In genomic region chr2:168814046-168814445, GRCh38 we compare ENCODE assay signal across 29 cellular contexts. TPM values are rescaled to one million over a fixed set of nuclear protein-coding genes. Genes with fewer than 3 reads are reported as not detected.
DNase-seq lines count a peak whose midpoint lies in the region; ATAC-seq, FAIRE-seq and TF ChIP-seq lines count a peak whose summit lies in the region.
"Had no signal": no experiment of that assay in that cellular context is flagged by ENCODE, and none has a peak within 500 bp of the region (broad histone marks: within the 10 kb centered on the region; RNA-seq: fewer than 3 reads in every experiment).

No MANE protein-coding gene starts in this region.

- H3K27ac Mint-ChIP-seq in CD14-positive monocyte = no peak overlapping the region
- H3K27ac Mint-ChIP-seq: activated naive CD8-positive, alpha-beta T cell treated with anti-CD3 and anti-CD28 coated beads, Interleukin-2, amount 50 U/mL, for 24 hours; CD8-positive, alpha-beta memory T cell; nephron progenitor cell had no signal

- H3K4me3 ChIP-seq in K562 (no peak overlapping the region), mucosa of descending colon (no peak overlapping the region)
- H3K4me3 ChIP-seq: breast epithelium, colonic mucosa, esophagus muscularis mucosa, lung, tibial artery had no signal

- H3K9me3 ChIP-seq in K562 (replicated peaks; ENCODE audit: control insufficient read depth, insufficient read depth, low read depth, low read length) (no peaks in the 10 kb centered on the region), mucosa of descending colon (no peaks in the 10 kb centered on the region)
- H3K9me3 ChIP-seq: breast epithelium, colonic mucosa, esophagus muscularis mucosa, tibial artery had no signal

- H3K9ac ChIP-seq in K562 (ENCODE audit: insufficient read depth in 1 of 2, low read depth in 2 of 2, low read length in 2 of 2) = no peak overlapping the region

- H3K4me3 Mint-ChIP-seq in CD14-positive monocyte = no peak overlapping the region
- H3K4me3 Mint-ChIP-seq: activated naive CD8-positive, alpha-beta T cell treated with anti-CD3 and anti-CD28 coated beads, Interleukin-2, amount 50 U/mL, for 24 hours; CD8-positive, alpha-beta memory T cell; nephron progenitor cell had no signal

- no peak for TF ChIP-seq EP300 in K562 (IDR thresholded peaks at IDR 0.05; ENCODE audit: low read length)

- H3K9me1 ChIP-seq in K562 (ENCODE audit: control insufficient read depth, insufficient read depth, low read length) = no peaks in the 10 kb centered on the region

- H3K36me3 Mint-ChIP-seq in CD14-positive monocyte = no peaks in the 10 kb centered on the region
- H3K36me3 Mint-ChIP-seq: CD8-positive, alpha-beta memory T cell had no signal

- intact Hi-C loops in K562 (cut with micrococcal nuclease) (no loop called here), mucosa of descending colon (cut with DNase I, micrococcal nuclease) (no loop called here), CD14-positive monocyte (cut with micrococcal nuclease) (no loop called here)

- no TSS peak for BruUV-seq in K562 (replicated peaks; lab: Mats Ljungman, UMichigan)

- no peak for TF ChIP-seq POLR2A in K562 (conservative IDR thresholded peaks at IDR 0.05)

- no peak for ATAC-seq in K562
- ATAC-seq in mucosa of descending colon = peak; percentile 70
- ATAC-seq: activated CD4-positive, CD25-positive, alpha-beta regulatory T cell treated with anti-CD3 and anti-CD28 coated beads, Interleukin-2, amount 50 U/mL, for 24 hours; activated naive CD8-positive, alpha-beta T cell treated with anti-CD3 and anti-CD28 coated beads, Interleukin-2, amount 50 U/mL, for 24 hours; stimulated activated naive CD8-positive, alpha-beta T cell treated with anti-CD3 and anti-CD28 coated beads, Interleukin-15, Interleukin-2, amounts not matched to agents 100 U/mL and 50 U/mL, for 24 hours had no signal

- H3K36me3 ChIP-seq in K562 (ENCODE audit: control insufficient read depth, insufficient read depth, low read length) (peaks cover 46% of the 10 kb centered on the region), mucosa of descending colon (ENCODE audit: low read depth) (no peaks in the 10 kb centered on the region)
- H3K36me3 ChIP-seq: breast epithelium, colonic mucosa, esophagus muscularis mucosa, tibial artery had no signal

- 86% methylated on average over 2 of the region's 2 CpGs for WGBS in K562 (ENCODE audit: insufficient coverage, low coverage, missing lambda C conversion rate)

- H3K27ac ChIP-seq in K562 (ENCODE audit: extremely low read depth, low read depth, low read length) = no peak overlapping the region
- H3K27ac ChIP-seq: breast epithelium, colonic mucosa, esophagus muscularis mucosa, HL-60, tibial artery had no signal

- no peaks in the 10 kb centered on the region for H3K4me1 Mint-ChIP-seq in CD14-positive monocyte
- H3K4me1 Mint-ChIP-seq: activated naive CD8-positive, alpha-beta T cell treated with anti-CD3 and anti-CD28 coated beads, Interleukin-2, amount 50 U/mL, for 24 hours; CD8-positive, alpha-beta memory T cell had no signal

- DNase-seq in DMS53 (lab: John Stamatoyannopoulos, UW) = peak; percentile 80
- DNase-seq in NCI-H69 (lab: John Stamatoyannopoulos, UW) = peak; percentile 5
- DNase-seq in K562 (ENCODE audit: extremely low read depth in 1 of 4, low spot score in 3 of 4) = peak in 1 of 4 experiments; percentile 22
- DNase-seq in mucosa of descending colon = no peak
- no peak for DNase-seq in NCI-H1092 (lab: John Stamatoyannopoulos, UW)
- DNase-seq in NCI-H446 treated with DMSO at 0.1 percent for 48 hours (lab: John Stamatoyannopoulos, UW) = no peak
- no peak for DNase-seq in CD14-positive monocyte (ENCODE audit: low spot score)
- DNase-seq in NK-92 (lab: John Stamatoyannopoulos, UW; ENCODE audit: unreplicated experiment) = no peak
- DNase-seq: activated gamma-delta T cell; activated naive CD8-positive, alpha-beta T cell treated with anti-CD3 and anti-CD28 coated beads, Interleukin-2, amount 50 U/mL, for 24 hours; AML-193; CD8-positive, alpha-beta memory T cell; colonic mucosa; H7; NCI-H1092 treated with DMSO at 0.1 percent for 48 hours; NCI-H2029; NCI-H82; nephron progenitor cell; SHP77 treated with DMSO at 0.1 percent for 48 hours; stimulated activated CD4-positive, alpha-beta T cell treated with anti-CD3 and anti-CD28 coated beads, Interleukin-15, amount 100 ng/mL, for 24 hours; stimulated activated naive CD8-positive, alpha-beta T cell treated with anti-CD3 and anti-CD28 coated beads, Interleukin-15, Interleukin-2, amounts not matched to agents 100 U/mL and 50 U/mL, for 24 hours; SW 1271; tibial artery had no signal

- H4K20me1 ChIP-seq in K562 (replicated peaks; ENCODE audit: control insufficient read depth, insufficient read depth, low read length) = no peaks in the 10 kb centered on the region

- H3K79me2 ChIP-seq in K562 (ENCODE audit: control insufficient read depth, insufficient read depth, low read length) = peaks cover 12% of the 10 kb centered on the region; the same call in 1 of the 3 replicates

- no peak for TF ChIP-seq RAD21 in K562 (CRISPR knock-in tag; conservative IDR thresholded peaks at IDR 0.05 in 1 of 2, IDR thresholded peaks at IDR 0.05 in 1 of 2)

- no peak for TF ChIP-seq CTCF in K562 (IDR thresholded peaks at IDR 0.05 in 2 of 3, conservative IDR thresholded peaks at IDR 0.05 in 1 of 3; ENCODE audit: insufficient read depth in 2 of 3, low read depth in 1 of 3, low read length in 3 of 3)
- no peak for TF ChIP-seq CTCF in mucosa of descending colon (IDR thresholded peaks at IDR 0.05)
- no peak for TF ChIP-seq CTCF in CD14-positive monocyte (IDR thresholded peaks at IDR 0.05)

- H3K9me3 Mint-ChIP-seq in CD14-positive monocyte = no peaks in the 10 kb centered on the region
- H3K9me3 Mint-ChIP-seq: activated naive CD8-positive, alpha-beta T cell treated with anti-CD3 and anti-CD28 coated beads, Interleukin-2, amount 50 U/mL, for 24 hours; CD8-positive, alpha-beta memory T cell; nephron progenitor cell had no signal

- H3K27me3 Mint-ChIP-seq in CD14-positive monocyte (ENCODE audit: low read depth in 3 of 3) = no peaks in the 10 kb centered on the region
- H3K27me3 Mint-ChIP-seq: activated naive CD8-positive, alpha-beta T cell treated with anti-CD3 and anti-CD28 coated beads, Interleukin-2, amount 50 U/mL, for 24 hours had no signal

- CTCF ChIA-PET in K562 (lab: Yijun Ruan, JAX; ENCODE audit: low intra/inter-chr PET ratio) = no interaction called here

- in situ Hi-C loops in K562 (cut with MboI) = no loop called here

- H3K27me3 ChIP-seq in K562 (ENCODE audit: control insufficient read depth in 2 of 2, insufficient read depth in 2 of 2, low read length in 2 of 2) = no peaks in the 10 kb centered on the region
- H3K27me3 ChIP-seq: breast epithelium, colonic mucosa, esophagus muscularis mucosa, tibial artery had no signal

- FAIRE-seq in K562 (lab: Jason Lieb, UNC) = no peak
- FAIRE-seq: keratinocyte had no signal

- no peak overlapping the region for H2AFZ ChIP-seq in K562 (ENCODE audit: low read depth, low read length)

- POLR2A ChIA-PET in K562 (lab: Yijun Ruan, JAX) = interaction anchor here (3.1 to 7.9 kb wide), 2 partner anchors 11 to 12 kb away, joined by 20 to 81 read pairs; partner anchors contain the start of gene NOSTRIN

- peaks cover 0 to 31% of the 10 kb centered on the region in 2 experiments; a peak in 4 of 5 replicates for H3K4me1 ChIP-seq in K562 (replicated peaks in 1 of 2; ENCODE audit: control insufficient read depth in 2 of 2, insufficient read depth in 2 of 2, low read length in 2 of 2)
- no peaks in the 10 kb centered on the region for H3K4me1 ChIP-seq in mucosa of descending colon (ENCODE audit: low read depth)
- H3K4me1 ChIP-seq: breast epithelium, colonic mucosa, tibial artery had no signal

- H3K4me2 ChIP-seq in K562 (ENCODE audit: insufficient read depth, low read length) = no peak overlapping the region

TF ChIP-seq in K562, 482 proteins besides CTCF, POLR2A, EP300 and RAD21 (continues in another document):
- TF ChIP-seq CREM (IDR thresholded peaks at IDR 0.05; ENCODE audit: low read depth) (peak; percentile 38; the same call in 1 of the 2 replicates), USF1 (CRISPR knock-in tag; IDR thresholded peaks at IDR 0.05) (no peak), ILK (tag; IDR thresholded peaks at IDR 0.05; ENCODE audit: borderline replicate concordance, low read depth) (no peak), ATF3 (IDR thresholded peaks at IDR 0.05) (peak; percentile 7; the same call in 1 of the 2 replicates), ATF3 (CRISPR knock-in tag; conservative IDR thresholded peaks at IDR 0.05) (no peak)

RNA-seq across cellular contexts. Expression of gene NOSTRIN, which starts 11.6 kb away (rescaled TPM):
- total RNA-seq in K562 (2011; cell fraction: chromatin; rRNA removed; ENCODE audit: low replicate concordance) = 31.6 and 70.5 TPM in 2 replicates
- 13.3 and 16.6 TPM in 2 replicates for total RNA-seq in K562 (2011; cell fraction: nucleolus; rRNA removed)
- 34.2 and 67.0 TPM in 2 replicates for total RNA-seq in K562 (2011; cell fraction: nucleoplasm; rRNA removed)
- 33.8 and 51.0 TPM in 2 replicates for total RNA-seq in K562 (2014; rRNA removed)
- 68.1 and 86.4 TPM in 2 replicates for total RNA-seq in K562 (2014; rRNA removed; fragmentation: Illumina TruSeq; extraction: Trizol)
- 46.2 and 51.9 TPM in 2 replicates for total RNA-seq in K562 (2015; rRNA removed; fragmentation: Illumina TruSeq; extraction: Trizol)
- 50.9 and 56.3 TPM in 2 replicates for total RNA-seq in K562 (2021)
- polyA plus RNA-seq in K562 (2011; rRNA removed) = 13.8 and 26.7 TPM in 2 replicates
- polyA plus RNA-seq in K562 (2011; cell fraction: cytosol; rRNA removed) = 2.5 and 3.7 TPM in 2 replicates
- 13.8 and 19.0 TPM in 2 replicates for polyA plus RNA-seq in K562 (2011; cell fraction: nucleus; rRNA removed)
- polyA plus RNA-seq in K562 (2012) = 33.4 and 74.8 TPM in 2 replicates
- polyA plus RNA-seq in K562 (2014; fragmentation: Illumina TruSeq; extraction: Trizol) = 73.0 and 81.1 TPM in 2 replicates
- 10 to 100 TPM; 51.9 to 82.9 TPM for polyA plus RNA-seq in K562 (2014; fragmentation: Nextera tagmentation; extraction: Ambion mirVana)
- 41.7 and 59.4 TPM in 2 replicates for polyA plus RNA-seq in K562 (2014; rRNA removed)
- 30.8 and 41.4 TPM in 2 replicates for polyA minus RNA-seq in K562 (2011; rRNA and poly(A)+ RNA removed)
- polyA minus RNA-seq in K562 (2011; cell fraction: cytosol; rRNA and poly(A)+ RNA removed) = 6.0 and 9.7 TPM in 2 replicates
- polyA minus RNA-seq in K562 (2011; cell fraction: nucleus; rRNA and poly(A)+ RNA removed) = 40.0 and 42.3 TPM in 2 replicates
- total RNA-seq in mucosa of descending colon = 10 to 100 TPM; 27.3 to 78.7 (median 56.2) TPM
- not detected for polyA plus RNA-seq in CD14-positive monocyte
- total RNA-seq: CD8-positive, alpha-beta memory T cell; H7 had no signal
- polyA plus RNA-seq: CD8-positive, alpha-beta memory T cell; keratinocyte had no signal

Comparison
In these comparisons a context has a peak if more than half of its experiments do, and no peak if none do; other contexts are left out.
1. DNase-seq: peak in DMS53 (single experiment) and NCI-H69 (single experiment); none in mucosa of descending colon (0 of 3), NCI-H1092 (single experiment), NCI-H446 treated with DMSO at 0.1 percent for 48 hours (single experiment), CD14-positive monocyte (single experiment) and NK-92 (single experiment).